8 cellular contexts compared by ENCODE assay signal in the genomic region with DNA sequence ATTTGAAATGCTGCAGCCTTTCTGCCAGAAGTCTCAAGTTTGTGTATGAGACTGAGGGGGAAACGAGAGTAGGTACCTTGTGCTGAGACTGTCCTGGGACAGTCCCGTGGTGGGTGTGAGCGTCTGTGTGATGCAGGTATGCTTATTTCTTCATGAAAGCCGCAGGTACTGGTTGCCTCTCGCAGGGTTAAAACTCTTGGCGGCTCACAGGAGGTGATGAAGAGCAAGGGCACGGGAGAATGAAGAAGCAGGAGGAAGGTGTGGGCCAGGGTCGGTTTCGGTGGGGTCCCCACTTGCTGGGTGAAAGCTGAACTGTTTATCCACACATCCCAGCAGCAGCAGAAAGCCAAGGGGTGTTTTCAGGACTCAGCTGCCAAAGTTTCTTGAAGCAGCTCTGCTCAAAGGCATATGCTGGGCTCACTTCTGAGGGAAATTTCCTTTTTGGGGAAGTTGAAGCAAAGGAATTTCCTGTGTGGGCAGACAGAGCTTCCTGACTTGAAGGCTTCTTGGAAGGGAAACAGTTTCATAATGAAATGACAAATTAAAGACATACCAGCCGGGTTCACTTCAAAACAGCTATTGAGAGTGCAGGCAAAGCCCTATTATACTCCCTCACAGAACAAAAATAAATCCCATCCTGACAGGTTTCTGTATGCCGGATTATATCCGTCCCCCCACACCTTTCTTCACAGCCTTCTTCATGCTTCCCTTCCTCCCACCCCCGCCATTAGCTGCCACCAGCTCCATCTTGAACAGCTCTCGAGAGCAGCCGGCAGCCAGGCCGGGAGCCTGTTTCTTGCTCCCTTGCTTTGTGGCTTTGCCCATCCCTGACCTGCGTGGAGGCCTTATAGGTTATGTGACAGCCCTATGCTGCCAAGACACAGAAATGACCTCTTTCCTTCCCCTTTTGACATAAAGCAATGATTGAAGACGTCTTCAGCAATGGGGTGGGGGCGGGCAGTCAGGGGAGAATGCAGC.
DNase-seq lines count a peak whose midpoint lies in the region; ATAC-seq, FAIRE-seq and TF ChIP-seq lines count a peak whose summit lies in the region.

No MANE protein-coding gene starts in this region.

- TF ChIP-seq CTCF in kidney (IDR thresholded peaks at IDR 0.05; ENCODE audit: borderline replicate concordance, extremely low read depth, insufficient read depth), result no peak

- peak overlapping the region; percentile 34 for H3K9ac ChIP-seq in adipocyte (ENCODE audit: low read length)
- no peak overlapping the region for H3K9ac ChIP-seq in kidney (ENCODE audit: low read length in 2 of 2)

- peak; percentile 62 for ATAC-seq in HG02678 (IDR thresholded peaks at IDR 0.05; ENCODE audit: unreplicated experiment)

- H3K27ac ChIP-seq in kidney (ENCODE audit: low read depth in 2 of 2, low read length in 2 of 2), result peak overlapping the region; percentile 79 to 92

- no peaks in the 10 kb centered on the region for H3K27me3 ChIP-seq in adipocyte (replicated peaks; ENCODE audit: control insufficient read depth, insufficient read depth, low read length)

- DNase-seq in GM12891 (ENCODE audit: insufficient read length, low spot score) (no peak), OCI-M1 (lab: John Stamatoyannopoulos, UW) (peak; percentile 32), adipocyte (ENCODE audit: low read depth) (peak; percentile 79), kidney (peak; percentile 72), NCI-H1092 treated with DMSO at 0.1 percent for 48 hours (lab: John Stamatoyannopoulos, UW) (no peak), kidney tubule cell (ENCODE audit: low spot score) (no peak)
- peak; percentile 83 for DNase-seq in stimulated activated CD4-positive, alpha-beta T cell treated with anti-CD3 and anti-CD28 coated beads, Interleukin-4, amount 100 ng/mL, for 24 hours

- FAIRE-seq in GM12891 (lab: Jason Lieb, UNC) (peak; percentile 99), kidney (lab: Jason Lieb, UNC) (no peak)

- TF ChIP-seq POLR2A in GM12891 (IDR thresholded peaks at IDR 0.05; ENCODE audit: low read depth, low read length), result 0 out of 2 replicates have a peak, but pooled peaks have one; percentile 52

- intact Hi-C loops in kidney (cut with DNase I), result no loop called here

- peaks cover 3% of the 10 kb centered on the region for H3K36me3 ChIP-seq in adipocyte (ENCODE audit: control insufficient read depth, insufficient read depth, low read length, severe bottlenecking)
- no peaks in the 10 kb centered on the region for H3K36me3 ChIP-seq in kidney (ENCODE audit: control insufficient read depth in 1 of 2, insufficient read depth in 2 of 2, low read length in 2 of 2)

- H3K9me3 ChIP-seq in adipocyte (ENCODE audit: control insufficient read depth, low read length), result no peaks in the 10 kb centered on the region
- no peaks in the 10 kb centered on the region for H3K9me3 ChIP-seq in kidney (ENCODE audit: control insufficient read depth in 1 of 2, low read length in 2 of 2)

- H3K4me1 ChIP-seq in adipocyte (ENCODE audit: control insufficient read depth, insufficient read depth, low read length) (peaks cover 37% of the 10 kb centered on the region), kidney (ENCODE audit: control insufficient read depth in 1 of 2, insufficient read depth in 1 of 2, low read depth in 1 of 2, low read length in 2 of 2) (peaks cover 14 to 25% of the 10 kb centered on the region in 2 donors)

- peak overlapping the region; percentile 27 for H3K4me3 ChIP-seq in adipocyte (ENCODE audit: low read length)
- no peak overlapping the region for H3K4me3 ChIP-seq in kidney (ENCODE audit: low read length in 2 of 2)

TF ChIP-seq in GM12891, 5 proteins besides CTCF, POLR2A, EP300 and RAD21:
- TF ChIP-seq PAX5 (IDR thresholded peaks at IDR 0.05; ENCODE audit: insufficient read depth, low read length, severe bottlenecking) (no peak), POU2F2 (IDR thresholded peaks at IDR 0.05; ENCODE audit: low read depth, low read length) (peak; percentile 81), SPI1 (IDR thresholded peaks at IDR 0.05; ENCODE audit: low read depth, low read length) (peak; percentile 55), POLR2AphosphoS5 (IDR thresholded peaks at IDR 0.05; ENCODE audit: low read depth, low read length) (peak; percentile 25; the same call in 1 of the 2 replicates), TAF1 (IDR thresholded peaks at IDR 0.05; ENCODE audit: low read depth, low read length) (no peak; the same call in 1 of the 2 replicates)
TF ChIP-seq in GM12891: peak in this region for 3.

Comparison
In these comparisons a context has a peak if more than half of its experiments do, and no peak if none do; other contexts are left out.
1. DNase-seq: peak in OCI-M1 (single experiment), adipocyte (single experiment), kidney (single experiment) and stimulated activated CD4-positive, alpha-beta T cell treated with anti-CD3 and anti-CD28 coated beads, Interleukin-4, amount 100 ng/mL, for 24 hours (single experiment); none in GM12891 (single experiment), NCI-H1092 treated with DMSO at 0.1 percent for 48 hours (single experiment) and kidney tubule cell (single experiment).